ENCODE assay signal across 11 cellular contexts in genomic region chr16:11327277-11328171, GRCh38. TPM values are rescaled to one million over a fixed set of nuclear protein-coding genes. Genes with fewer than 3 reads are reported as not detected.
DNase-seq lines count a peak whose midpoint lies in the region; ATAC-seq and TF ChIP-seq lines count a peak whose summit lies in the region.
"Had no signal": no experiment of that assay in that cellular context is flagged by ENCODE, and none has a peak within 500 bp of the region (broad histone marks: within the 10 kb centered on the region; RNA-seq: fewer than 3 reads in every experiment).

No MANE protein-coding gene starts in this region.

- H4K20me1 ChIP-seq in hepatocyte (ENCODE audit: insufficient read depth, poor library complexity, severe bottlenecking) (no peaks in the 10 kb centered on the region), osteoblast (ENCODE audit: insufficient read depth, low read length) (no peaks in the 10 kb centered on the region)

- H3K27ac Mint-ChIP-seq in activated CD8-positive, alpha-beta memory T cell treated with anti-CD3 and anti-CD28 coated beads, Interleukin-2, amount 10 ng/mL, durations not matched to agents 7 days and 5 days = peak overlapping the region; percentile 46
- peak overlapping the region; percentile 70 for H3K27ac Mint-ChIP-seq in activated naive CD8-positive, alpha-beta T cell treated with anti-CD3 and anti-CD28 coated beads, Interleukin-2, amount 50 U/mL, for 24 hours

- H3K36me3 ChIP-seq in hepatocyte (replicated peaks; ENCODE audit: insufficient read depth, low read depth) (no peaks in the 10 kb centered on the region), osteoblast (ENCODE audit: insufficient read depth, low read length) (no peaks in the 10 kb centered on the region)
- H3K36me3 ChIP-seq: ovary had no signal

- no peak for DNase-seq in activated CD8-positive, alpha-beta memory T cell treated with anti-CD3 and anti-CD28 coated beads, Interleukin-2, amount 10 ng/mL, durations not matched to agents 7 days and 5 days
- no peak for DNase-seq in activated CD8-positive, alpha-beta memory T cell treated with anti-CD3 and anti-CD28 coated beads for 24 hours
- DNase-seq in activated naive CD8-positive, alpha-beta T cell treated with anti-CD3 and anti-CD28 coated beads, Interleukin-2, amount 50 U/mL, for 24 hours = no peak
- DNase-seq in stimulated activated naive CD8-positive, alpha-beta T cell treated with anti-CD3 and anti-CD28 coated beads, Interleukin-15, Interleukin-2, amounts not matched to agents 100 U/mL and 50 U/mL, for 24 hours = no peak
- DNase-seq in hepatocyte (ENCODE audit: low spot score) = no peak
- no peak for DNase-seq in NCI-H748 treated with DMSO at 0.1 percent for 48 hours (lab: John Stamatoyannopoulos, UW)
- DNase-seq in osteoblast (ENCODE audit: insufficient read length, low spot score, missing footprints) = no peak

- H3K9me3 Mint-ChIP-seq in activated CD8-positive, alpha-beta memory T cell treated with anti-CD3 and anti-CD28 coated beads, Interleukin-2, amount 10 ng/mL, durations not matched to agents 7 days and 5 days (ENCODE audit: low read depth) = no peaks in the 10 kb centered on the region
- H3K9me3 Mint-ChIP-seq in activated naive CD8-positive, alpha-beta T cell treated with anti-CD3 and anti-CD28 coated beads, Interleukin-2, amount 50 U/mL, for 24 hours = no peaks in the 10 kb centered on the region

- H3K4me1 Mint-ChIP-seq in activated CD8-positive, alpha-beta memory T cell treated with anti-CD3 and anti-CD28 coated beads, Interleukin-2, amount 10 ng/mL, durations not matched to agents 7 days and 5 days = peaks cover 56% of the 10 kb centered on the region
- H3K4me1 Mint-ChIP-seq in activated naive CD8-positive, alpha-beta T cell treated with anti-CD3 and anti-CD28 coated beads, Interleukin-2, amount 50 U/mL, for 24 hours = peaks cover 59% of the 10 kb centered on the region

- no peaks in the 10 kb centered on the region for H3K79me2 ChIP-seq in hepatocyte
- no peaks in the 10 kb centered on the region for H3K79me2 ChIP-seq in osteoblast (ENCODE audit: insufficient read depth, low read length)

- no peaks in the 10 kb centered on the region for H3K27me3 ChIP-seq in hepatocyte
- no peaks in the 10 kb centered on the region for H3K27me3 ChIP-seq in osteoblast (ENCODE audit: insufficient read depth, low read length)
- H3K27me3 ChIP-seq: ovary had no signal

- no peak overlapping the region for H2AFZ ChIP-seq in hepatocyte
- H2AFZ ChIP-seq in osteoblast (ENCODE audit: low read length) = no peak overlapping the region

- no peak overlapping the region for H3K4me3 ChIP-seq in hepatocyte
- H3K4me3 ChIP-seq in osteoblast (ENCODE audit: insufficient read depth, low read length) = no peak overlapping the region
- H3K4me3 ChIP-seq: ovary had no signal

- H3K4me2 ChIP-seq in hepatocyte = no peak overlapping the region
- no peak overlapping the region for H3K4me2 ChIP-seq in osteoblast (ENCODE audit: insufficient read depth, low read length)

- CTCF ChIA-PET in activated CD8-positive, alpha-beta memory T cell treated with anti-CD3 and anti-CD28 coated beads, Interleukin-2, amount 10 ng/mL, durations not matched to agents 7 days and 5 days (lab: Charles Lee) = interaction anchor here (1.2 to 2.6 kb wide), 4 partner anchors 16 to 69 kb away, joined by 3 to 8 read pairs (median 5); no protein-coding TSS in a partner anchor

- H3K27me3 Mint-ChIP-seq in activated CD8-positive, alpha-beta memory T cell treated with anti-CD3 and anti-CD28 coated beads, Interleukin-2, amount 10 ng/mL, durations not matched to agents 7 days and 5 days = peaks cover 14% of the 10 kb centered on the region
- H3K27me3 Mint-ChIP-seq in activated naive CD8-positive, alpha-beta T cell treated with anti-CD3 and anti-CD28 coated beads, Interleukin-2, amount 50 U/mL, for 24 hours = no peaks in the 10 kb centered on the region

- H3K9me3 ChIP-seq in hepatocyte (ENCODE audit: low read depth) (no peaks in the 10 kb centered on the region), osteoblast (ENCODE audit: low read depth, low read length) (no peaks in the 10 kb centered on the region)
- H3K9me3 ChIP-seq: ovary had no signal

- no peaks in the 10 kb centered on the region for H3K9me2 ChIP-seq in hepatocyte (replicated peaks; ENCODE audit: insufficient read depth)

- WGBS in hepatocyte (ENCODE audit: low lambda C conversion rate, missing lambda C conversion rate) = 91% methylated on average over 23 of the region's 23 CpGs

- H3K36me3 Mint-ChIP-seq in activated CD8-positive, alpha-beta memory T cell treated with anti-CD3 and anti-CD28 coated beads, Interleukin-2, amount 10 ng/mL, durations not matched to agents 7 days and 5 days = peaks cover 7% of the 10 kb centered on the region
- H3K36me3 Mint-ChIP-seq in activated naive CD8-positive, alpha-beta T cell treated with anti-CD3 and anti-CD28 coated beads, Interleukin-2, amount 50 U/mL, for 24 hours (ENCODE audit: low read depth) = no peaks in the 10 kb centered on the region

- peak overlapping the region; percentile 24 for H3K4me3 Mint-ChIP-seq in activated CD8-positive, alpha-beta memory T cell treated with anti-CD3 and anti-CD28 coated beads, Interleukin-2, amount 10 ng/mL, durations not matched to agents 7 days and 5 days
- H3K4me3 Mint-ChIP-seq in activated naive CD8-positive, alpha-beta T cell treated with anti-CD3 and anti-CD28 coated beads, Interleukin-2, amount 50 U/mL, for 24 hours = peak overlapping the region; percentile 68

- no peak for ATAC-seq in activated CD8-positive, alpha-beta memory T cell treated with anti-CD3 and anti-CD28 coated beads, Interleukin-2, amount 10 ng/mL, durations not matched to agents 7 days and 5 days
- peak; percentile 36 for ATAC-seq in HG02852 (IDR thresholded peaks at IDR 0.05; ENCODE audit: unreplicated experiment)
- no peak for ATAC-seq in activated naive CD8-positive, alpha-beta T cell treated with anti-CD3 and anti-CD28 coated beads, Interleukin-2, amount 50 U/mL, for 24 hours
- ATAC-seq in stimulated activated naive CD8-positive, alpha-beta T cell treated with anti-CD3 and anti-CD28 coated beads, Interleukin-15, Interleukin-2, amounts not matched to agents 100 U/mL and 50 U/mL, for 24 hours = peak; percentile 25

- peaks cover 10% of the 10 kb centered on the region for H3K4me1 ChIP-seq in hepatocyte (ENCODE audit: insufficient read depth)
- H3K4me1 ChIP-seq in osteoblast (ENCODE audit: insufficient read depth, low read length) = peaks cover 27% of the 10 kb centered on the region

- TF ChIP-seq CTCF in hepatocyte (IDR thresholded peaks at IDR 0.05; ENCODE audit: poor library complexity) = no peak
- no peak for TF ChIP-seq CTCF in osteoblast (IDR thresholded peaks at IDR 0.05; ENCODE audit: extremely low read depth, low read depth, low read length)

- H3K27ac ChIP-seq in hepatocyte = no peak overlapping the region
- no peak overlapping the region for H3K27ac ChIP-seq in osteoblast (ENCODE audit: low read depth, low read length)
- H3K27ac ChIP-seq: HL-60 had no signal

RNA-seq across cellular contexts. Expression of gene RMI2, which starts 17.7 kb away (rescaled TPM):
- total RNA-seq in activated CD8-positive, alpha-beta memory T cell treated with anti-CD3 and anti-CD28 coated beads, Interleukin-2, amount 10 ng/mL, durations not matched to agents 7 days and 5 days = 10 to 100 TPM; 65.9 to 70.4 TPM
- 6.7 and 9.8 TPM in 2 replicates for total RNA-seq in hepatocyte
- 11.4 and 16.1 TPM in 2 replicates for polyA plus RNA-seq in hepatocyte
- 1.4 and 1.8 TPM in 2 replicates for total RNA-seq in osteoblast

RNA-seq across cellular contexts. Expression of gene PRM1, which starts 46.4 kb away (rescaled TPM):
- total RNA-seq in activated CD8-positive, alpha-beta memory T cell treated with anti-CD3 and anti-CD28 coated beads, Interleukin-2, amount 10 ng/mL, durations not matched to agents 7 days and 5 days = not detected
- total RNA-seq in hepatocyte (not detected in 2 replicates), osteoblast (not detected in 2 replicates)
- not detected in 2 replicates for polyA plus RNA-seq in hepatocyte
- total RNA-seq: ovary, temporal lobe had no signal
- polyA plus RNA-seq: ovary had no signal

RNA-seq across cellular contexts. Expression of gene PRM2, which starts 51.2 kb away (rescaled TPM):
- not detected for total RNA-seq in activated CD8-positive, alpha-beta memory T cell treated with anti-CD3 and anti-CD28 coated beads, Interleukin-2, amount 10 ng/mL, durations not matched to agents 7 days and 5 days
- total RNA-seq in hepatocyte (not detected in 2 replicates), osteoblast (not detected in 2 replicates)
- polyA plus RNA-seq in hepatocyte = not detected in 2 replicates
- total RNA-seq: ovary, temporal lobe had no signal
- polyA plus RNA-seq: ovary had no signal

RNA-seq across cellular contexts. Expression of gene PRM3, which starts 54.1 kb away (rescaled TPM):
- total RNA-seq in activated CD8-positive, alpha-beta memory T cell treated with anti-CD3 and anti-CD28 coated beads, Interleukin-2, amount 10 ng/mL, durations not matched to agents 7 days and 5 days = not detected
- total RNA-seq in hepatocyte (not detected in 2 replicates), osteoblast (not detected in 2 replicates)
- not detected in 2 replicates for polyA plus RNA-seq in hepatocyte
- total RNA-seq: ovary, temporal lobe had no signal
- polyA plus RNA-seq: ovary had no signal

RNA-seq across cellular contexts. Expression of gene TNP2, which starts 58.4 kb away (rescaled TPM):
- not detected for total RNA-seq in activated CD8-positive, alpha-beta memory T cell treated with anti-CD3 and anti-CD28 coated beads, Interleukin-2, amount 10 ng/mL, durations not matched to agents 7 days and 5 days
- total RNA-seq in hepatocyte (not detected in 2 replicates), osteoblast (not detected in 2 replicates)
- not detected in 2 replicates for polyA plus RNA-seq in hepatocyte
- total RNA-seq: ovary, temporal lobe had no signal
- polyA plus RNA-seq: ovary had no signal

Comparison
In these comparisons a context has a peak if more than half of its experiments do, and no peak if none do; other contexts are left out.
1. ATAC-seq: peak in HG02852 (single experiment) and stimulated activated naive CD8-positive, alpha-beta T cell treated with anti-CD3 and anti-CD28 coated beads, Interleukin-15, Interleukin-2, amounts not matched to agents 100 U/mL and 50 U/mL, for 24 hours (single experiment); none in activated CD8-positive, alpha-beta memory T cell treated with anti-CD3 and anti-CD28 coated beads, Interleukin-2, amount 10 ng/mL, durations not matched to agents 7 days and 5 days (single experiment) and activated naive CD8-positive, alpha-beta T cell treated with anti-CD3 and anti-CD28 coated beads, Interleukin-2, amount 50 U/mL, for 24 hours (single experiment).